ENCODE assay signal across 10 cellular contexts in the genomic region with DNA sequence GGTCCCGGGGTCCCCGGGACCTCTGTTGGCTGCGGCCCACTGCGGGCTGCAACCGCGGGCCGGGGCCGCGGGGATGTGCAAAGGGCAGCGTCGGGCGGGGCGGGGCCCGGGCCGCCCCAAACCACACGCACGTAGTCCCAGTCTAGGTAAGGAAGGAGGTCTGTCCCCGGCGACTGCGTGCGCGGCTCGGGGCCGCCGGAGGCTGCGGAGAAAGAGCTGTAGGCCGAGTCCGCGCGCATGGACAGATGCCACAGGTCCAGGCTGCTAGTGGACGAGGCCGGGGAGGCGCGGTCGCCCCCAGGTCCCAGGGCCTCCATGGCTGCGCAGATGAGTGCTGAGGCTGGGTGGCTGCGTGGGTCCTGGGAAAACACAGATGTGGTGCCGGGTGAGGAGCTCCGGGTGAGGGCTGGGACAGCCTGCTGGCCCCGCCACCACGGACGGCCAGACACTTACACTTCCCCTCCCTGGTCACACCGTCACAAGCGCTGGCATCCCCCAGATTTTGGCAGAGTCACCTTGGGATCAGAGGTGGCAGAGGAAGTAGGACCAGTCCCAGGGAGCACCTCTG. TPM values are rescaled to one million over a fixed set of nuclear protein-coding genes. Genes with fewer than 3 reads are reported as not detected.
DNase-seq lines count a peak whose midpoint lies in the region; ATAC-seq, FAIRE-seq and TF ChIP-seq lines count a peak whose summit lies in the region.
"Had no signal": no experiment of that assay in that cellular context is flagged by ENCODE, and none has a peak within 500 bp of the region (broad histone marks: within the 10 kb centered on the region; RNA-seq: fewer than 3 reads in every experiment).

No MANE protein-coding gene starts in this region.

- no peaks in the 10 kb centered on the region for H3K36me3 ChIP-seq in thoracic aorta
- H3K36me3 ChIP-seq in PC-3 (ENCODE audit: low read depth, low read length), result no peaks in the 10 kb centered on the region

- H3K9ac ChIP-seq in PC-3 (ENCODE audit: low read length), result no peak overlapping the region

- no peak overlapping the region for H3K27ac Mint-ChIP-seq in activated naive CD8-positive, alpha-beta T cell treated with anti-CD3 and anti-CD28 coated beads, Interleukin-2, amount 10 ng/mL, durations not matched to agents 7 days and 5 days

- H3F3A ChIP-seq in PC-3 (ENCODE audit: low read length, unreplicated experiment), result no peaks in the 10 kb centered on the region

- FAIRE-seq in GM19239 (lab: Jason Lieb, UNC), result no peak
- FAIRE-seq: TTC549 had no signal

- H3K4me1 ChIP-seq in thoracic aorta (ENCODE audit: control insufficient read depth in 1 of 2, low read depth in 2 of 2), result peaks cover 0 to 23% of the 10 kb centered on the region in 2 donors
- H3K4me1 ChIP-seq in PC-3 (ENCODE audit: insufficient read depth, low read length), result peaks cover 5% of the 10 kb centered on the region

- H3K27me3 Mint-ChIP-seq in activated naive CD8-positive, alpha-beta T cell treated with anti-CD3 and anti-CD28 coated beads, Interleukin-2, amount 10 ng/mL, durations not matched to agents 7 days and 5 days, result peaks cover 38% of the 10 kb centered on the region

- H3K4me3 ChIP-seq in thoracic aorta (peak overlapping the region; percentile 61), PC-3 (ENCODE audit: low read length) (no peak overlapping the region)

- no peak for TF ChIP-seq CTCF in thoracic aorta (IDR thresholded peaks at IDR 0.05)
- TF ChIP-seq CTCF in PC-3 (conservative IDR thresholded peaks at IDR 0.05; ENCODE audit: low read depth, low read length), result no peak

- no peaks in the 10 kb centered on the region for H3K9me3 Mint-ChIP-seq in activated naive CD8-positive, alpha-beta T cell treated with anti-CD3 and anti-CD28 coated beads, Interleukin-2, amount 10 ng/mL, durations not matched to agents 7 days and 5 days

- no peak overlapping the region for H3K4me2 ChIP-seq in PC-3 (ENCODE audit: low read length)

- POLR2A ChIA-PET in activated naive CD8-positive, alpha-beta T cell treated with anti-CD3 and anti-CD28 coated beads, Interleukin-2, amount 10 ng/mL, durations not matched to agents 7 days and 5 days (lab: Charles Lee), result interaction anchor here (1.2 to 1.4 kb wide), 2 partner anchors 49 to 72 kb away, joined by 3 read pairs; a partner anchor contains a TSS
- POLR2A ChIA-PET in PC-3 (lab: Charles Lee; ENCODE audit: unreplicated experiment), result no interaction called here

- H4K20me1 ChIP-seq in PC-3 (ENCODE audit: low read length), result no peaks in the 10 kb centered on the region

- H3K27me3 ChIP-seq in thoracic aorta (replicated peaks; ENCODE audit: insufficient read depth), result no peaks in the 10 kb centered on the region
- no peaks in the 10 kb centered on the region for H3K27me3 ChIP-seq in PC-3 (ENCODE audit: low read length)

- H3K36me3 Mint-ChIP-seq in activated naive CD8-positive, alpha-beta T cell treated with anti-CD3 and anti-CD28 coated beads, Interleukin-2, amount 10 ng/mL, durations not matched to agents 7 days and 5 days, result peaks cover 2% of the 10 kb centered on the region

- H3K9me2 ChIP-seq in PC-3 (replicated peaks; ENCODE audit: low read length), result no peaks in the 10 kb centered on the region

- H3K27ac ChIP-seq in thoracic aorta (no peak overlapping the region), PC-3 (ENCODE audit: low read length) (no peak overlapping the region)

- H3K4me3 Mint-ChIP-seq in activated naive CD8-positive, alpha-beta T cell treated with anti-CD3 and anti-CD28 coated beads, Interleukin-2, amount 10 ng/mL, durations not matched to agents 7 days and 5 days, result peak overlapping the region; percentile 67

- H3K79me2 ChIP-seq in PC-3 (ENCODE audit: low read length), result peaks cover 17% of the 10 kb centered on the region; the same call in 1 of the 2 replicates

- peak; percentile 36 for DNase-seq in activated T-cell treated with anti-CD3 and anti-CD28 coated beads, Interleukin-2, amount 50 U/mL, for 1 hour
- DNase-seq in activated T-cell treated with anti-CD3 and anti-CD28 coated beads for 4 hours (no peak), left lobe of liver (ENCODE audit: low spot score) (peak; percentile 44), thoracic aorta (ENCODE audit: low spot score) (no peak), GM19239 (ENCODE audit: insufficient read length, low spot score) (no peak), PC-3 (no peak)
- DNase-seq in activated naive CD8-positive, alpha-beta T cell treated with anti-CD3 and anti-CD28 coated beads, Interleukin-2, amount 10 ng/mL, durations not matched to agents 7 days and 5 days, result no peak
- DNase-seq: GF-D8 had no signal

- intact Hi-C loops in PC-3 (cut with micrococcal nuclease), result no loop called here

- ATAC-seq in activated naive CD8-positive, alpha-beta T cell treated with anti-CD3 and anti-CD28 coated beads, Interleukin-2, amount 10 ng/mL, durations not matched to agents 7 days and 5 days (ENCODE audit: low read depth), result peak; percentile 41
- ATAC-seq in left lobe of liver (no peak), thoracic aorta (ENCODE audit: insufficient number of reproducible peaks, low FRiP score, low read depth) (no peak), SK-N-SH treated with all-trans-retinoic acid at 6 μM for 48 hours (no peak), PC-3 (no peak)

- peaks cover 17% of the 10 kb centered on the region for H3K4me1 Mint-ChIP-seq in activated naive CD8-positive, alpha-beta T cell treated with anti-CD3 and anti-CD28 coated beads, Interleukin-2, amount 10 ng/mL, durations not matched to agents 7 days and 5 days

- no TSS peak for BruUV-seq in PC-3 (replicated peaks; lab: Mats Ljungman, UMichigan)

- CTCF ChIA-PET in PC-3 (lab: Charles Lee), result interaction anchor here (0.6 kb wide), 1 partner anchor 37 kb away, joined by 3 read pairs; no protein-coding TSS in a partner anchor

- H2AFZ ChIP-seq in PC-3 (ENCODE audit: low read length), result no peak overlapping the region

- H3K9me3 ChIP-seq in thoracic aorta (no peaks in the 10 kb centered on the region), PC-3 (ENCODE audit: low read length) (no peaks in the 10 kb centered on the region)

TF ChIP-seq in SK-N-SH treated with all-trans-retinoic acid at 6 μM for 48 hours, 23 proteins besides CTCF, POLR2A, EP300 and RAD21:
- TF ChIP-seq, protein P1, sequence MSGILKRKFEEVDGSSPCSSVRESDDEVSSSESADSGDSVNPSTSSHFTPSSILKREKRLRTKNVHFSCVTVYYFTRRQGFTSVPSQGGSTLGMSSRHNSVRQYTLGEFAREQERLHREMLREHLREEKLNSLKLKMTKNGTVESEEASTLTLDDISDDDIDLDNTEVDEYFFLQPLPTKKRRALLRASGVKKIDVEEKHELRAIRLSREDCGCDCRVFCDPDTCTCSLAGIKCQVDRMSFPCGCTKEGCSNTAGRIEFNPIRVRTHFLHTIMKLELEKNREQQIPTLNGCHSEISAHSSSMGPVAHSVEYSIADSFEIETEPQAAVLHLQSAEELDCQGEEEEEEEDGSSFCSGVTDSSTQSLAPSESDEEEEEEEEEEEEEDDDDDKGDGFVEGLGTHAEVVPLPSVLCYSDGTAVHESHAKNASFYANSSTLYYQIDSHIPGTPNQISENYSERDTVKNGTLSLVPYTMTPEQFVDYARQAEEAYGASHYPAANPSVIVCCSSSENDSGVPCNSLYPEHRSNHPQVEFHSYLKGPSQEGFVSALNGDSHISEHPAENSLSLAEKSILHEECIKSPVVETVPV (CRISPR knock-in tag; IDR thresholded peaks at IDR 0.05), result no peak
- no peak for TF ChIP-seq ESRRG (CRISPR knock-in tag; IDR thresholded peaks at IDR 0.05)

RNA-seq across cellular contexts. Expression of a gene that starts 4.5 kb away (rescaled TPM):
- total RNA-seq in activated naive CD8-positive, alpha-beta T cell treated with anti-CD3 and anti-CD28 coated beads, Interleukin-2, amount 10 ng/mL, durations not matched to agents 7 days and 5 days, result 1 to 10 TPM; 4.0 to 6.3 TPM
- total RNA-seq in left lobe of liver, result 41.3 TPM
- total RNA-seq in thoracic aorta, result 10 to 100 TPM; 13.1 to 15.4 TPM
- 13.6 and 15.7 TPM in 2 replicates for total RNA-seq in PC-3 (2014; rRNA removed)

RNA-seq across cellular contexts. Expression of a gene that starts 12.8 kb away (rescaled TPM):
- not detected for total RNA-seq in activated naive CD8-positive, alpha-beta T cell treated with anti-CD3 and anti-CD28 coated beads, Interleukin-2, amount 10 ng/mL, durations not matched to agents 7 days and 5 days
- total RNA-seq in left lobe of liver (1.7 TPM), thoracic aorta (under 1 TPM; 0.63 to 0.68 TPM), PC-3 (2014; rRNA removed) (0.04 TPM in 1 of 2 replicates, not detected in the other)

RNA-seq across cellular contexts. Expression of a gene that starts 40.4 kb away (rescaled TPM):
- total RNA-seq in activated naive CD8-positive, alpha-beta T cell treated with anti-CD3 and anti-CD28 coated beads, Interleukin-2, amount 10 ng/mL, durations not matched to agents 7 days and 5 days, result under 1 TPM; 0.77 to 0.80 TPM
- total RNA-seq in left lobe of liver (0.15 TPM), thoracic aorta (not detected), PC-3 (2014; rRNA removed) (not detected in 2 replicates)

RNA-seq across cellular contexts. Expression of a gene that starts 40.5 kb away (rescaled TPM):
- 100 to 1,000 TPM; 278 to 286 TPM for total RNA-seq in activated naive CD8-positive, alpha-beta T cell treated with anti-CD3 and anti-CD28 coated beads, Interleukin-2, amount 10 ng/mL, durations not matched to agents 7 days and 5 days
- 727 TPM for total RNA-seq in left lobe of liver
- 10 to 100 TPM; 49.5 to 59.3 TPM for total RNA-seq in thoracic aorta
- total RNA-seq in PC-3 (2014; rRNA removed), result 190 and 198 TPM in 2 replicates

RNA-seq across cellular contexts. Expression of a gene that starts 47.6 kb away (rescaled TPM):
- total RNA-seq in activated naive CD8-positive, alpha-beta T cell treated with anti-CD3 and anti-CD28 coated beads, Interleukin-2, amount 10 ng/mL, durations not matched to agents 7 days and 5 days, result 1 to 10 TPM; 4.4 to 4.5 TPM
- total RNA-seq in left lobe of liver (168 TPM), thoracic aorta (under 1 TPM in 1 of 2 donors, not detected in 1; 0.49 TPM), PC-3 (2014; rRNA removed) (0.36 TPM in 1 of 2 replicates, not detected in the other)

Comparison
In these comparisons a context has a peak if more than half of its experiments do, and no peak if none do; other contexts are left out.
1. DNase-seq: peak in activated T-cell treated with anti-CD3 and anti-CD28 coated beads, Interleukin-2, amount 50 U/mL, for 1 hour (single experiment) and left lobe of liver (single experiment); none in activated T-cell treated with anti-CD3 and anti-CD28 coated beads for 4 hours (single experiment), activated naive CD8-positive, alpha-beta T cell treated with anti-CD3 and anti-CD28 coated beads, Interleukin-2, amount 10 ng/mL, durations not matched to agents 7 days and 5 days (single experiment), thoracic aorta (single experiment), GM19239 (single experiment) and PC-3 (single experiment).